In the genomic region with DNA sequence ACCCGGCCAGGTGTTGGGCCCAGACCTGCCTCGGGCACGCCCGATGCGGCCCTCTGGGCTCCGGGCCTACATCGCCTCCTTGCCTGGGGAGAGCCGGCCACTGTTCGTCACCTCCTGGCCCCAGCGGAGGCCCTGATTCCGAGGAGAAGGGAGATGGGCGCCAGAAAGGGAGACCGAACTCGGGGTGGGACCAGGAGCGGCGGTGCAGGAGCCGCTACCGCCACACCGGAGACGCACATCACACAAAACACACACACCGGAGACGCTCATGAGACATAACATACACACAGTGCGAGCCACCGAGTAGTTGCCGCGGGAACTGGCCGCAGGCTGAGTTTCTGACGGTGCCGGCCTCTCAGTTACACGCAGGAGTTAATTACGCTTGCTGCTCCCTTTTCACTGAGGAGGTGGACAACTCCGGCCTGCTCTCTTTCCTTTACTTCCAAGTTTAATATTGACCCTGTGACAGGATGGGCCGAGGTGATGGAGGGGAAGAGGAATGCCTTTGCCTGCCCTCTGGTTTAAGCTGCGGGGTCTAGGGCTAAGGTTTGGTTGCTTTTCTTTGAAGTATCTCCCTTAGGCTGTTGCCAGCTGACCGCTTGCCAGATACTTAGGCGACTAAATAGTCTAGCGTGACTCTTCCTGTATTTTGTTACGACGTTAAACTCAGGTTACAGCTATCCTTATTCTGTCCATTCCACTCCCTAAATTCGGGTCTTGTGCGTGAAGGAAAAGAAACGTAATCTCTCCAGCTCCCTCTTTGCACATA, we compare ENCODE assay signal across 1 cellular context.
TF ChIP-seq lines count a peak whose summit lies in the region.

No MANE protein-coding gene starts in this region.

TF ChIP-seq in HepG2, 621 proteins besides CTCF, POLR2A, EP300 and RAD21 (continued from another document and continues in another):
- TF ChIP-seq, protein P1, sequence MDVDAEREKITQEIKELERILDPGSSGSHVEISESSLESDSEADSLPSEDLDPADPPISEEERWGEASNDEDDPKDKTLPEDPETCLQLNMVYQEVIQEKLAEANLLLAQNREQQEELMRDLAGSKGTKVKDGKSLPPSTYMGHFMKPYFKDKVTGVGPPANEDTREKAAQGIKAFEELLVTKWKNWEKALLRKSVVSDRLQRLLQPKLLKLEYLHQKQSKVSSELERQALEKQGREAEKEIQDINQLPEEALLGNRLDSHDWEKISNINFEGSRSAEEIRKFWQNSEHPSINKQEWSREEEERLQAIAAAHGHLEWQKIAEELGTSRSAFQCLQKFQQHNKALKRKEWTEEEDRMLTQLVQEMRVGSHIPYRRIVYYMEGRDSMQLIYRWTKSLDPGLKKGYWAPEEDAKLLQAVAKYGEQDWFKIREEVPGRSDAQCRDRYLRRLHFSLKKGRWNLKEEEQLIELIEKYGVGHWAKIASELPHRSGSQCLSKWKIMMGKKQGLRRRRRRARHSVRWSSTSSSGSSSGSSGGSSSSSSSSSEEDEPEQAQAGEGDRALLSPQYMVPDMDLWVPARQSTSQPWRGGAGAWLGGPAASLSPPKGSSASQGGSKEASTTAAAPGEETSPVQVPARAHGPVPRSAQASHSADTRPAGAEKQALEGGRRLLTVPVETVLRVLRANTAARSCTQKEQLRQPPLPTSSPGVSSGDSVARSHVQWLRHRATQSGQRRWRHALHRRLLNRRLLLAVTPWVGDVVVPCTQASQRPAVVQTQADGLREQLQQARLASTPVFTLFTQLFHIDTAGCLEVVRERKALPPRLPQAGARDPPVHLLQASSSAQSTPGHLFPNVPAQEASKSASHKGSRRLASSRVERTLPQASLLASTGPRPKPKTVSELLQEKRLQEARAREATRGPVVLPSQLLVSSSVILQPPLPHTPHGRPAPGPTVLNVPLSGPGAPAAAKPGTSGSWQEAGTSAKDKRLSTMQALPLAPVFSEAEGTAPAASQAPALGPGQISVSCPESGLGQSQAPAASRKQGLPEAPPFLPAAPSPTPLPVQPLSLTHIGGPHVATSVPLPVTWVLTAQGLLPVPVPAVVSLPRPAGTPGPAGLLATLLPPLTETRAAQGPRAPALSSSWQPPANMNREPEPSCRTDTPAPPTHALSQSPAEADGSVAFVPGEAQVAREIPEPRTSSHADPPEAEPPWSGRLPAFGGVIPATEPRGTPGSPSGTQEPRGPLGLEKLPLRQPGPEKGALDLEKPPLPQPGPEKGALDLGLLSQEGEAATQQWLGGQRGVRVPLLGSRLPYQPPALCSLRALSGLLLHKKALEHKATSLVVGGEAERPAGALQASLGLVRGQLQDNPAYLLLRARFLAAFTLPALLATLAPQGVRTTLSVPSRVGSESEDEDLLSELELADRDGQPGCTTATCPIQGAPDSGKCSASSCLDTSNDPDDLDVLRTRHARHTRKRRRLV (CRISPR knock-in tag; IDR thresholded peaks at IDR 0.05), result peak; percentile 59; the same call in 1 of the 2 replicates
- TF ChIP-seq HOXD1 (CRISPR knock-in tag; IDR thresholded peaks at IDR 0.05) (no peak), MXD4 (CRISPR knock-in tag; IDR thresholded peaks at IDR 0.05) (no peak), ZFP90 (CRISPR knock-in tag; IDR thresholded peaks at IDR 0.05; ENCODE audit: borderline replicate concordance) (no peak; the same call in 1 of the 2 replicates), ZBTB21 (CRISPR knock-in tag; IDR thresholded peaks at IDR 0.05) (no peak), ZNF564 (CRISPR knock-in tag; IDR thresholded peaks at IDR 0.05) (no peak; the same call in 1 of the 2 replicates), YEATS4 (CRISPR knock-in tag; IDR thresholded peaks at IDR 0.05; ENCODE audit: borderline replicate concordance) (0 out of 2 replicates have a peak, but pooled peaks have one; percentile 49), SPEN (CRISPR knock-in tag; IDR thresholded peaks at IDR 0.05; ENCODE audit: low read depth) (no peak), ZNF850 (CRISPR knock-in tag; conservative IDR thresholded peaks at IDR 0.05) (no peak), MAFK (conservative IDR thresholded peaks at IDR 0.05 in 1 of 2, IDR thresholded peaks at IDR 0.05 in 1 of 2; ENCODE audit: low read length in 2 of 2) (no peak), ZNF562 (CRISPR knock-in tag; IDR thresholded peaks at IDR 0.05; ENCODE audit: borderline replicate concordance) (no peak), NRL (CRISPR knock-in tag; IDR thresholded peaks at IDR 0.05; ENCODE audit: borderline replicate concordance) (peak; percentile 47; the same call in 1 of the 2 replicates), EZH2 (conservative IDR thresholded peaks at IDR 0.05; ENCODE audit: low read depth, low read length) (no peak), KMT2A (CRISPR knock-in tag; IDR thresholded peaks at IDR 0.05) (no peak; the same call in 1 of the 2 replicates), DNMT1 (CRISPR knock-in tag; IDR thresholded peaks at IDR 0.05) (no peak), ZFAT (CRISPR knock-in tag; conservative IDR thresholded peaks at IDR 0.05) (no peak), ASH2L (IDR thresholded peaks at IDR 0.05; ENCODE audit: insufficient read length, low read depth, low read length) (peak; percentile 25), ZSCAN20 (CRISPR knock-in tag; IDR thresholded peaks at IDR 0.05; ENCODE audit: borderline replicate concordance) (no peak), CCDC6 (CRISPR knock-in tag; IDR thresholded peaks at IDR 0.05) (no peak), NFE2L1 (CRISPR knock-in tag; IDR thresholded peaks at IDR 0.05; ENCODE audit: borderline replicate concordance) (peak; percentile 50; the same call in 1 of the 2 replicates), DNMT3B (CRISPR knock-in tag; conservative IDR thresholded peaks at IDR 0.05) (no peak), ZSCAN29 (CRISPR knock-in tag; conservative IDR thresholded peaks at IDR 0.05) (no peak), SETDB1 (CRISPR knock-in tag; IDR thresholded peaks at IDR 0.05; ENCODE audit: borderline replicate concordance) (no peak), ZNF431 (CRISPR knock-in tag; IDR thresholded peaks at IDR 0.05; ENCODE audit: borderline replicate concordance, low read depth) (no peak), ZNF451 (CRISPR knock-in tag; IDR thresholded peaks at IDR 0.05) (no peak; the same call in 1 of the 2 replicates), ZNF777 (CRISPR knock-in tag; IDR thresholded peaks at IDR 0.05) (no peak)
- TF ChIP-seq, protein P2, sequence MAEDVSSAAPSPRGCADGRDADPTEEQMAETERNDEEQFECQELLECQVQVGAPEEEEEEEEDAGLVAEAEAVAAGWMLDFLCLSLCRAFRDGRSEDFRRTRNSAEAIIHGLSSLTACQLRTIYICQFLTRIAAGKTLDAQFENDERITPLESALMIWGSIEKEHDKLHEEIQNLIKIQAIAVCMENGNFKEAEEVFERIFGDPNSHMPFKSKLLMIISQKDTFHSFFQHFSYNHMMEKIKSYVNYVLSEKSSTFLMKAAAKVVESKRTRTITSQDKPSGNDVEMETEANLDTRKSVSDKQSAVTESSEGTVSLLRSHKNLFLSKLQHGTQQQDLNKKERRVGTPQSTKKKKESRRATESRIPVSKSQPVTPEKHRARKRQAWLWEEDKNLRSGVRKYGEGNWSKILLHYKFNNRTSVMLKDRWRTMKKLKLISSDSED (CRISPR knock-in tag; IDR thresholded peaks at IDR 0.05), result peak; percentile 47; the same call in 1 of the 2 replicates
- TF ChIP-seq, protein P3, sequence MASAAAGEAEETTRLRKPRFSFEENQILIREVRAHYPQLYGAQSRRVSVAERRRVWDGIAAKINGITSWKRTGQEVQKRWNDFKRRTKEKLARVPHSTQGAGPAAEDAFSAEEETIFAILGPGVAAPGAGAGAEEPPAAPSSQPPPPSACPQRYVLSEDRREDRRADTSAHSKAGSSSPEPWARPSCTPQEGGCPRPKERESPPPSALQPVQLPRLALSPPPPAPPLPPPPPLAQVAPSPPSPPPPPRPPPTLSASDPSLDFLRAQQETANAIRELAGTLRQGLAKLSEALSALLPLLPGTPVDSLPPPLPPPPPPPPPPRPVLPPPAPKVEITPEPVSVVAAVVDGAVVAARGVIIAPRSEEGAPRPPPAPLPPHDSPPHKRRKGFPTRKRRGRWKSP (CRISPR knock-in tag; IDR thresholded peaks at IDR 0.05), result no peak
- TF ChIP-seq, protein P4, sequence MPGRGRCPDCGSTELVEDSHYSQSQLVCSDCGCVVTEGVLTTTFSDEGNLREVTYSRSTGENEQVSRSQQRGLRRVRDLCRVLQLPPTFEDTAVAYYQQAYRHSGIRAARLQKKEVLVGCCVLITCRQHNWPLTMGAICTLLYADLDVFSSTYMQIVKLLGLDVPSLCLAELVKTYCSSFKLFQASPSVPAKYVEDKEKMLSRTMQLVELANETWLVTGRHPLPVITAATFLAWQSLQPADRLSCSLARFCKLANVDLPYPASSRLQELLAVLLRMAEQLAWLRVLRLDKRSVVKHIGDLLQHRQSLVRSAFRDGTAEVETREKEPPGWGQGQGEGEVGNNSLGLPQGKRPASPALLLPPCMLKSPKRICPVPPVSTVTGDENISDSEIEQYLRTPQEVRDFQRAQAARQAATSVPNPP (CRISPR knock-in tag; IDR thresholded peaks at IDR 0.05), result peak; percentile 77
- TF ChIP-seq, protein P5, sequence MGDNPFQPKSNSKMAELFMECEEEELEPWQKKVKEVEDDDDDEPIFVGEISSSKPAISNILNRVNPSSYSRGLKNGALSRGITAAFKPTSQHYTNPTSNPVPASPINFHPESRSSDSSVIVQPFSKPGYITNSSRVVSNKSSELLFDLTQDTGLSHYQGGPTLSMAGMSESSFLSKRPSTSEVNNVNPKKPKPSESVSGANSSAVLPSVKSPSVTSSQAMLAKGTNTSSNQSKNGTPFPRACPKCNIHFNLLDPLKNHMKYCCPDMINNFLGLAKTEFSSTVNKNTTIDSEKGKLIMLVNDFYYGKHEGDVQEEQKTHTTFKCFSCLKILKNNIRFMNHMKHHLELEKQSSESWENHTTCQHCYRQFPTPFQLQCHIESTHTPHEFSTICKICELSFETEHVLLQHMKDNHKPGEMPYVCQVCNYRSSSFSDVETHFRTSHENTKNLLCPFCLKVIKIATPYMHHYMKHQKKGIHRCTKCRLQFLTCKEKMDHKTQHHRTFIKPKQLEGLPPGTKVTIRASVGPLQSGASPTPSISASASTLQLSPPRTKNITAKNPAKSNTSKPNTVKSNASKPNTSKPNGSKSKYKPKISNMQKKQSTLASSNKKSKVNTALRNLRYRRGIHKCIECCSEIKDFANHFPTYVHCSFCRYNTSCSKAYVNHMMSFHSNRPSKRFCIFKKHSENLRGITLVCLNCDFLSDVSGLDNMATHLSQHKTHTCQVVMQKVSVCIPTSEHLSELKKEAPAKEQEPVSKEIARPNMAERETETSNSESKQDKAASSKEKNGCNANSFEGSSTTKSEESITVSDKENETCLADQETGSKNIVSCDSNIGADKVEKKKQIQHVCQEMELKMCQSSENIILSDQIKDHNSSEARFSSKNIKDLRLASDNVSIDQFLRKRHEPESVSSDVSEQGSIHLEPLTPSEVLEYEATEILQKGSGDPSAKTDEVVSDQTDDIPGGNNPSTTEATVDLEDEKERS (CRISPR knock-in tag; IDR thresholded peaks at IDR 0.05), result 0 out of 2 replicates have a peak, but pooled peaks have one; percentile 9
- TF ChIP-seq, protein P6, sequence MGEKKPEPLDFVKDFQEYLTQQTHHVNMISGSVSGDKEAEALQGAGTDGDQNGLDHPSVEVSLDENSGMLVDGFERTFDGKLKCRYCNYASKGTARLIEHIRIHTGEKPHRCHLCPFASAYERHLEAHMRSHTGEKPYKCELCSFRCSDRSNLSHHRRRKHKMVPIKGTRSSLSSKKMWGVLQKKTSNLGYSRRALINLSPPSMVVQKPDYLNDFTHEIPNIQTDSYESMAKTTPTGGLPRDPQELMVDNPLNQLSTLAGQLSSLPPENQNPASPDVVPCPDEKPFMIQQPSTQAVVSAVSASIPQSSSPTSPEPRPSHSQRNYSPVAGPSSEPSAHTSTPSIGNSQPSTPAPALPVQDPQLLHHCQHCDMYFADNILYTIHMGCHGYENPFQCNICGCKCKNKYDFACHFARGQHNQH (CRISPR knock-in tag; IDR thresholded peaks at IDR 0.05), result no peak
- TF ChIP-seq, protein P7, sequence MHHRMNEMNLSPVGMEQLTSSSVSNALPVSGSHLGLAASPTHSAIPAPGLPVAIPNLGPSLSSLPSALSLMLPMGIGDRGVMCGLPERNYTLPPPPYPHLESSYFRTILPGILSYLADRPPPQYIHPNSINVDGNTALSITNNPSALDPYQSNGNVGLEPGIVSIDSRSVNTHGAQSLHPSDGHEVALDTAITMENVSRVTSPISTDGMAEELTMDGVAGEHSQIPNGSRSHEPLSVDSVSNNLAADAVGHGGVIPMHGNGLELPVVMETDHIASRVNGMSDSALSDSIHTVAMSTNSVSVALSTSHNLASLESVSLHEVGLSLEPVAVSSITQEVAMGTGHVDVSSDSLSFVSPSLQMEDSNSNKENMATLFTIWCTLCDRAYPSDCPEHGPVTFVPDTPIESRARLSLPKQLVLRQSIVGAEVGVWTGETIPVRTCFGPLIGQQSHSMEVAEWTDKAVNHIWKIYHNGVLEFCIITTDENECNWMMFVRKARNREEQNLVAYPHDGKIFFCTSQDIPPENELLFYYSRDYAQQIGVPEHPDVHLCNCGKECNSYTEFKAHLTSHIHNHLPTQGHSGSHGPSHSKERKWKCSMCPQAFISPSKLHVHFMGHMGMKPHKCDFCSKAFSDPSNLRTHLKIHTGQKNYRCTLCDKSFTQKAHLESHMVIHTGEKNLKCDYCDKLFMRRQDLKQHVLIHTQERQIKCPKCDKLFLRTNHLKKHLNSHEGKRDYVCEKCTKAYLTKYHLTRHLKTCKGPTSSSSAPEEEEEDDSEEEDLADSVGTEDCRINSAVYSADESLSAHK (CRISPR knock-in tag; IDR thresholded peaks at IDR 0.05; ENCODE audit: borderline replicate concordance), result no peak
- TF ChIP-seq, protein P8, sequence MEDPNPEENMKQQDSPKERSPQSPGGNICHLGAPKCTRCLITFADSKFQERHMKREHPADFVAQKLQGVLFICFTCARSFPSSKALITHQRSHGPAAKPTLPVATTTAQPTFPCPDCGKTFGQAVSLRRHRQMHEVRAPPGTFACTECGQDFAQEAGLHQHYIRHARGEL (CRISPR knock-in tag; IDR thresholded peaks at IDR 0.05), result no peak
- TF ChIP-seq, protein P9, sequence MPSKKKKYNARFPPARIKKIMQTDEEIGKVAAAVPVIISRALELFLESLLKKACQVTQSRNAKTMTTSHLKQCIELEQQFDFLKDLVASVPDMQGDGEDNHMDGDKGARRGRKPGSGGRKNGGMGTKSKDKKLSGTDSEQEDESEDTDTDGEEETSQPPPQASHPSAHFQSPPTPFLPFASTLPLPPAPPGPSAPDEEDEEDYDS (CRISPR knock-in tag; IDR thresholded peaks at IDR 0.05), result no peak
- TF ChIP-seq, protein P10, sequence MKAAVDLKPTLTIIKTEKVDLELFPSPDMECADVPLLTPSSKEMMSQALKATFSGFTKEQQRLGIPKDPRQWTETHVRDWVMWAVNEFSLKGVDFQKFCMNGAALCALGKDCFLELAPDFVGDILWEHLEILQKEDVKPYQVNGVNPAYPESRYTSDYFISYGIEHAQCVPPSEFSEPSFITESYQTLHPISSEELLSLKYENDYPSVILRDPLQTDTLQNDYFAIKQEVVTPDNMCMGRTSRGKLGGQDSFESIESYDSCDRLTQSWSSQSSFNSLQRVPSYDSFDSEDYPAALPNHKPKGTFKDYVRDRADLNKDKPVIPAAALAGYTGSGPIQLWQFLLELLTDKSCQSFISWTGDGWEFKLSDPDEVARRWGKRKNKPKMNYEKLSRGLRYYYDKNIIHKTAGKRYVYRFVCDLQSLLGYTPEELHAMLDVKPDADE (CRISPR knock-in tag; IDR thresholded peaks at IDR 0.05), result 0 out of 2 replicates have a peak, but pooled peaks have one; percentile 31
